ENCODE assay signal across 13 cellular contexts in the genomic region with DNA sequence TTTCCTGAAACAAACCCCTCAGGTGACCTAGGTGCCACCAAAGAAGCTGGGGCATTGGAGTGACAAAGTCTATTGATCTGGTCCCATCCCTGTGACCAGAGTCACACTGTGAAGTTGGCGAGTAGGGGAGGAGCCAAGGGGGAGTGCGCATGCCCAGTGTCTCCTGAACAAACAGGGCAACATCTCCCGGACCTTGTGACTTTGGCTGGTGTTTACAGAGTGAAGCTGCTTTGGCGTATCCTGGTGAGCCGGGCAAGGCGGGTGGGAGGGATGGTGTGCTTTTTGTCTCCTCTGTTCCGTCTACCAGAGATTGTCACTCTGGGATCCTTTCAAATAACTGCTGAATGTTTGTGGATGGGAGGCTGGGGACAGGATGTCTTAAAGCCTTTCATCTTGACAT.
"Had no signal": no experiment of that assay in that cellular context is flagged by ENCODE, and none has a peak within 500 bp of the region (broad histone marks: within the 10 kb centered on the region; RNA-seq: fewer than 3 reads in every experiment).

No MANE protein-coding gene starts in this region.

- H3K9me3 ChIP-seq: body of pancreas, pancreas had no signal

- H3K36me3 ChIP-seq: pancreas had no signal

- H3K27ac ChIP-seq: body of pancreas, pancreas had no signal

- DNase-seq: activated CD4-positive, alpha-beta T cell treated with anti-CD3 and anti-CD28 coated beads, Interleukin-2, amount 10 ng/mL, durations not matched to agents 7 days and 5 days; activated CD8-positive, alpha-beta memory T cell treated with anti-CD3 and anti-CD28 coated beads for 24 hours; activated naive CD8-positive, alpha-beta T cell treated with anti-CD3 and anti-CD28 coated beads for 36 hours; amygdala; body of pancreas; caudate nucleus; midbrain; naive B cell; pancreas; T-helper 2 cell had no signal

- H3K27me3 ChIP-seq: body of pancreas, pancreas had no signal

- H3K4me3 ChIP-seq: body of pancreas, lung, pancreas had no signal

- ATAC-seq: body of pancreas; esophagus mucosa; stimulated activated effector memory CD8-positive, alpha-beta T cell treated with anti-CD3 and anti-CD28 coated beads, Interleukin-12 subunit alpha, Interleukin-12 subunit beta, amount 100 ng/mL, for 72 hours had no signal

- H3K4me1 ChIP-seq: pancreas had no signal
